Comparison of ENCODE assay signal across 11 cellular contexts in genomic region chr5:72402959-72403628, GRCh38.
DNase-seq lines count a peak whose midpoint lies in the region; TF ChIP-seq lines count a peak whose summit lies in the region.
"Had no signal": no experiment of that assay in that cellular context is flagged by ENCODE, and none has a peak within 500 bp of the region (broad histone marks: within the 10 kb centered on the region; RNA-seq: fewer than 3 reads in every experiment).

No MANE protein-coding gene starts in this region.

- no CpG with 5 or more reads among the region's 4 CpGs for WGBS in mesendoderm (ENCODE audit: extremely low coverage, insufficient coverage, low lambda C conversion rate)

- H4K5ac ChIP-seq in mesendoderm (ENCODE audit: low read length) = no peak overlapping the region

- no peak overlapping the region for H3K9ac ChIP-seq in Loucy (ENCODE audit: low read depth, low read length, poor library complexity, severe bottlenecking)
- no peak overlapping the region for H3K9ac ChIP-seq in colonic mucosa (ENCODE audit: low read depth in 2 of 2, low read length in 2 of 2)
- H3K9ac ChIP-seq in mesendoderm (ENCODE audit: low read length) = no peak overlapping the region

- H3K9me3 ChIP-seq in Loucy (ENCODE audit: insufficient read depth, low read depth, low read length) = peaks cover 5% of the 10 kb centered on the region
- H3K9me3 ChIP-seq in colonic mucosa = peaks cover 10% of the 10 kb centered on the region

- H3K4me2 ChIP-seq in Loucy (ENCODE audit: low read depth, low read length, poor library complexity, severe bottlenecking) (no peak overlapping the region), mesendoderm (ENCODE audit: low read length) (no peak overlapping the region)

- H3K79me2 ChIP-seq in Loucy (ENCODE audit: insufficient read depth, low read length) (no peaks in the 10 kb centered on the region), mesendoderm (ENCODE audit: control insufficient read depth, insufficient read depth, low read length) (no peaks in the 10 kb centered on the region)

- H4K20me1 ChIP-seq in Loucy (ENCODE audit: insufficient read depth, low read length, poor library complexity, severe bottlenecking) = no peaks in the 10 kb centered on the region

- no peak overlapping the region for H2BK120ac ChIP-seq in mesendoderm (ENCODE audit: low read depth, low read length)

- no peak overlapping the region for H3K23ac ChIP-seq in mesendoderm (ENCODE audit: low read length)

- H2BK15ac ChIP-seq in mesendoderm (replicated peaks; ENCODE audit: low read depth) = no peak overlapping the region

- no peak overlapping the region for H4K8ac ChIP-seq in mesendoderm (ENCODE audit: low read depth, low read length)

- no peaks in the 10 kb centered on the region for H3K9me2 ChIP-seq in Loucy (replicated peaks; ENCODE audit: low read depth, low read length)

- H3F3A ChIP-seq in Loucy (ENCODE audit: low read depth) = no peaks in the 10 kb centered on the region

- DNase-seq in colonic mucosa (peak; percentile 38), mesendoderm (peak; percentile 26), MV-4-11 (lab: John Stamatoyannopoulos, UW) (no peak)
- DNase-seq in stimulated activated naive CD4-positive, alpha-beta T cell (lab: John Stamatoyannopoulos, UW) = no peak
- no peak for DNase-seq in activated naive CD4-positive, alpha-beta T cell treated with anti-CD3 and anti-CD28 coated beads, Interleukin-2, amount 50 U/mL, for 16 hours
- no peak for DNase-seq in stimulated activated naive CD4-positive, alpha-beta T cell treated with Interleukin-2 at 50 U/mL for 16 hours (lab: John Stamatoyannopoulos, UW)
- DNase-seq: activated T-cell treated with anti-CD3 and anti-CD28 coated beads, Interleukin-2, amount 50 U/mL, for 1 hour; GDM1; retina had no signal

- H3K27ac ChIP-seq in C4-2B (no peak overlapping the region), colonic mucosa (no peak overlapping the region), mesendoderm (ENCODE audit: low read depth, low read length) (no peak overlapping the region)

- no peak overlapping the region for H2AFZ ChIP-seq in Loucy (ENCODE audit: low read length)

- no peak overlapping the region for H2AK5ac ChIP-seq in mesendoderm (ENCODE audit: low read length)

- no peak overlapping the region for H3K56ac ChIP-seq in mesendoderm (ENCODE audit: low read length)

- H3K36me3 ChIP-seq in Loucy (ENCODE audit: insufficient read depth, low read length) (no peaks in the 10 kb centered on the region), colonic mucosa (no peaks in the 10 kb centered on the region), mesendoderm (ENCODE audit: control insufficient read depth, insufficient read depth, low read length) (no peaks in the 10 kb centered on the region)

- no peaks in the 10 kb centered on the region for H3K79me1 ChIP-seq in mesendoderm (ENCODE audit: low read length)

- H3K18ac ChIP-seq in mesendoderm (ENCODE audit: low read length) = no peak overlapping the region

- no peak overlapping the region for H2BK5ac ChIP-seq in mesendoderm (ENCODE audit: low read length)

- no peak overlapping the region for H3K4me3 ChIP-seq in Loucy (ENCODE audit: low read length, poor library complexity, severe bottlenecking)
- H3K4me3 ChIP-seq in colonic mucosa = no peak overlapping the region
- H3K4me3 ChIP-seq in mesendoderm (ENCODE audit: low read length) = no peak overlapping the region

- no peak overlapping the region for H3K4ac ChIP-seq in mesendoderm (ENCODE audit: low read depth, low read length)

- peaks cover 4% of the 10 kb centered on the region for H3K27me3 ChIP-seq in Loucy (ENCODE audit: insufficient read depth, low read length, poor library complexity, severe bottlenecking)
- no peaks in the 10 kb centered on the region for H3K27me3 ChIP-seq in colonic mucosa
- H3K27me3 ChIP-seq in mesendoderm (ENCODE audit: insufficient read depth, low read length, poor library complexity) = no peaks in the 10 kb centered on the region

- H3K4me1 ChIP-seq in Loucy (ENCODE audit: insufficient read depth, low read length, poor library complexity, severe bottlenecking) (no peaks in the 10 kb centered on the region), colonic mucosa (no peaks in the 10 kb centered on the region), mesendoderm (ENCODE audit: control insufficient read depth, low read depth, low read length) (no peaks in the 10 kb centered on the region)

- intact Hi-C loops in colonic mucosa (cut with DNase I) = no loop called here

- peak; percentile 66 for TF ChIP-seq CTCF in C4-2B (conservative IDR thresholded peaks at IDR 0.05)
- peak; percentile 62 for TF ChIP-seq CTCF in Loucy (conservative IDR thresholded peaks at IDR 0.05; ENCODE audit: low read length)
- TF ChIP-seq CTCF in colonic mucosa (IDR thresholded peaks at IDR 0.05) = no peak

Comparison
In these comparisons a context has a peak if more than half of its experiments do, and no peak if none do; other contexts are left out.
1. DNase-seq: peak in colonic mucosa (single experiment) and mesendoderm (single experiment); none in MV-4-11 (single experiment), stimulated activated naive CD4-positive, alpha-beta T cell (0 of 6), activated naive CD4-positive, alpha-beta T cell treated with anti-CD3 and anti-CD28 coated beads, Interleukin-2, amount 50 U/mL, for 16 hours (single experiment) and stimulated activated naive CD4-positive, alpha-beta T cell treated with Interleukin-2 at 50 U/mL for 16 hours (single experiment).